In genomic region chr15:38085104-38085503, GRCh38 we compare ENCODE assay signal across 9 cellular contexts.
DNase-seq lines count a peak whose midpoint lies in the region; ATAC-seq and TF ChIP-seq lines count a peak whose summit lies in the region.
"Had no signal": no experiment of that assay in that cellular context is flagged by ENCODE, and none has a peak within 500 bp of the region (broad histone marks: within the 10 kb centered on the region; RNA-seq: fewer than 3 reads in every experiment).

No MANE protein-coding gene starts in this region.

- no peaks in the 10 kb centered on the region for H3K79me2 ChIP-seq in Loucy (ENCODE audit: insufficient read depth, low read length)

- peaks cover 5% of the 10 kb centered on the region; the same call in 1 of the 2 replicates for H3F3A ChIP-seq in Loucy (ENCODE audit: low read depth)

- no peaks in the 10 kb centered on the region for H3K9me3 ChIP-seq in Loucy (ENCODE audit: insufficient read depth, low read depth, low read length)
- H3K9me3 ChIP-seq in mucosa of descending colon = no peaks in the 10 kb centered on the region
- H3K9me3 ChIP-seq in esophagus squamous epithelium = no peaks in the 10 kb centered on the region

- H3K27me3 Mint-ChIP-seq in type B pancreatic cell = no peaks in the 10 kb centered on the region

- no peak overlapping the region for H3K4me3 Mint-ChIP-seq in type B pancreatic cell

- WGBS in esophagus squamous epithelium, 2 donors = 54 to 55% methylated on average over 7 of the region's 7 CpGs

- intact Hi-C loops in mucosa of descending colon (cut with DNase I, micrococcal nuclease) = no loop called here
- intact Hi-C loops in esophagus squamous epithelium (cut with DNase I) = no loop called here

- peaks cover 26% of the 10 kb centered on the region for H3K4me1 Mint-ChIP-seq in type B pancreatic cell (ENCODE audit: unreplicated experiment)

- TF ChIP-seq CTCF in Loucy (conservative IDR thresholded peaks at IDR 0.05; ENCODE audit: low read length) (no peak), mucosa of descending colon (IDR thresholded peaks at IDR 0.05) (no peak), type B pancreatic cell (conservative IDR thresholded peaks at IDR 0.05) (no peak), esophagus squamous epithelium (IDR thresholded peaks at IDR 0.05) (no peak)

- DNase-seq in mucosa of descending colon (no peak), D341Med (ENCODE audit: low spot score) (no peak), type B pancreatic cell (ENCODE audit: extremely low spot score, unreplicated experiment) (no peak), esophagus squamous epithelium (lab: John Stamatoyannopoulos, UW) (no peak), occipital lobe (lab: John Stamatoyannopoulos, UW) (no peak)
- DNase-seq: cerebellar nuclear complex had no signal

- no peaks in the 10 kb centered on the region for H4K20me1 ChIP-seq in Loucy (ENCODE audit: insufficient read depth, low read length, poor library complexity, severe bottlenecking)

- no peak for TF ChIP-seq POLR2A in esophagus squamous epithelium (IDR thresholded peaks at IDR 0.05)

- H3K27ac Mint-ChIP-seq in type B pancreatic cell = no peak overlapping the region

- H3K27ac ChIP-seq in esophagus squamous epithelium = peak overlapping the region in 1 of 4 donors; percentile 9

- H3K9me3 Mint-ChIP-seq in type B pancreatic cell = no peaks in the 10 kb centered on the region

- H3K4me2 ChIP-seq in Loucy (ENCODE audit: low read depth, low read length, poor library complexity, severe bottlenecking) = peak overlapping the region; percentile 65

- H3K4me3 ChIP-seq in Loucy (ENCODE audit: low read length, poor library complexity, severe bottlenecking) (peak overlapping the region; percentile 32), mucosa of descending colon (no peak overlapping the region), esophagus squamous epithelium (no peak overlapping the region)

- H3K27me3 ChIP-seq in Loucy (ENCODE audit: insufficient read depth, low read length, poor library complexity, severe bottlenecking) (no peaks in the 10 kb centered on the region), esophagus squamous epithelium (no peaks in the 10 kb centered on the region)

- no peaks in the 10 kb centered on the region for H3K36me3 Mint-ChIP-seq in type B pancreatic cell

- H3K36me3 ChIP-seq in Loucy (ENCODE audit: insufficient read depth, low read length) (no peaks in the 10 kb centered on the region), mucosa of descending colon (ENCODE audit: low read depth) (no peaks in the 10 kb centered on the region), esophagus squamous epithelium (no peaks in the 10 kb centered on the region)

- H3K4me1 ChIP-seq in Loucy (ENCODE audit: insufficient read depth, low read length, poor library complexity, severe bottlenecking) (peaks cover 36% of the 10 kb centered on the region), mucosa of descending colon (ENCODE audit: low read depth) (no peaks in the 10 kb centered on the region), esophagus squamous epithelium (no peaks in the 10 kb centered on the region)

- no peak overlapping the region for H2AFZ ChIP-seq in Loucy (ENCODE audit: low read length)

- no peaks in the 10 kb centered on the region for H3K9me2 ChIP-seq in Loucy (replicated peaks; ENCODE audit: low read depth, low read length)

- no peak overlapping the region for H3K9ac ChIP-seq in Loucy (ENCODE audit: low read depth, low read length, poor library complexity, severe bottlenecking)

- ATAC-seq in GM18873 (IDR thresholded peaks at IDR 0.05; ENCODE audit: low FRiP score, unreplicated experiment) (peak; percentile 67), HG02588 (IDR thresholded peaks at IDR 0.05; ENCODE audit: unreplicated experiment) (peak; percentile 83), mucosa of descending colon (peak; percentile 53)
